ENCODE assay signal across 8 cellular contexts in genomic region chrX:54182194-54182863, GRCh38. TPM values are rescaled to one million over a fixed set of nuclear protein-coding genes. Genes with fewer than 3 reads are reported as not detected.
DNase-seq lines count a peak whose midpoint lies in the region; ATAC-seq lines count a peak whose summit lies in the region.

No MANE protein-coding gene starts in this region.

- H3K27ac ChIP-seq in right cardiac atrium (ENCODE audit: low read length) (peak overlapping the region; percentile 92), rectal smooth muscle tissue (ENCODE audit: low read depth, low read length) (peak overlapping the region; percentile 79)

- peaks cover 32% of the 10 kb centered on the region for H3K4me1 ChIP-seq in adipocyte (ENCODE audit: control insufficient read depth, insufficient read depth, low read length)
- peaks cover 4% of the 10 kb centered on the region for H3K4me1 ChIP-seq in right cardiac atrium (ENCODE audit: control insufficient read depth, insufficient read depth, low read length)
- H3K4me1 ChIP-seq in rectal smooth muscle tissue (ENCODE audit: control insufficient read depth, insufficient read depth, low read length) = peaks cover 5% of the 10 kb centered on the region

- DNase-seq in ELR (ENCODE audit: low read depth) (peak; percentile 61), Kasumi-1 (lab: John Stamatoyannopoulos, UW) (peak; percentile 2 to 4), T follicular helper cell (ENCODE audit: low read depth) (peak; percentile 48), adipocyte (ENCODE audit: low read depth) (peak; percentile 52), right cardiac atrium (peak; percentile 70 to 87 (median 81)), epidermal melanocyte (ENCODE audit: insufficient read length, low spot score) (no peak)

- peak overlapping the region; percentile 88 for H3K4me3 ChIP-seq in adipocyte (ENCODE audit: low read length)
- H3K4me3 ChIP-seq in right cardiac atrium (ENCODE audit: low read length) = peak overlapping the region; percentile 76
- peak overlapping the region; percentile 63 for H3K4me3 ChIP-seq in rectal smooth muscle tissue (ENCODE audit: low read length)

- intact Hi-C loops in right cardiac atrium (cut with DNase I) = no loop called here

- H3K9me3 ChIP-seq in adipocyte (ENCODE audit: control insufficient read depth, low read length) (no peaks in the 10 kb centered on the region), right cardiac atrium (ENCODE audit: control insufficient read depth, low read length) (no peaks in the 10 kb centered on the region)

- H3K9ac ChIP-seq in adipocyte (ENCODE audit: low read length) (peak overlapping the region; percentile 89), rectal smooth muscle tissue (ENCODE audit: low read length) (peak overlapping the region; percentile 36)

- H3K36me3 ChIP-seq in adipocyte (ENCODE audit: control insufficient read depth, insufficient read depth, low read length, severe bottlenecking) (no peaks in the 10 kb centered on the region), rectal smooth muscle tissue (ENCODE audit: control insufficient read depth, insufficient read depth, low read length) (no peaks in the 10 kb centered on the region)

- 1% methylated on average over 36 of the region's 36 CpGs for WGBS in right cardiac atrium

- peaks cover 9% of the 10 kb centered on the region for H3K27me3 ChIP-seq in adipocyte (replicated peaks; ENCODE audit: control insufficient read depth, insufficient read depth, low read length)
- no peaks in the 10 kb centered on the region for H3K27me3 ChIP-seq in right cardiac atrium (ENCODE audit: control insufficient read depth, insufficient read depth)
- H3K27me3 ChIP-seq in rectal smooth muscle tissue (ENCODE audit: control insufficient read depth, insufficient read depth, low read length) = no peaks in the 10 kb centered on the region

- ATAC-seq in GM21737 (IDR thresholded peaks at IDR 0.05; ENCODE audit: unreplicated experiment) = peak; percentile 60
- peak; percentile 84 to 91 for ATAC-seq in right cardiac atrium

RNA-seq across cellular contexts. Expression of gene FAM120C, which starts 0.7 kb away (rescaled TPM):
- total RNA-seq in right cardiac atrium = 1 to 10 TPM; 6.8 to 9.8 (median 8.1) TPM
- polyA plus RNA-seq in right cardiac atrium = 3.0 TPM
